1 cellular context compared by ENCODE assay signal in the genomic region with DNA sequence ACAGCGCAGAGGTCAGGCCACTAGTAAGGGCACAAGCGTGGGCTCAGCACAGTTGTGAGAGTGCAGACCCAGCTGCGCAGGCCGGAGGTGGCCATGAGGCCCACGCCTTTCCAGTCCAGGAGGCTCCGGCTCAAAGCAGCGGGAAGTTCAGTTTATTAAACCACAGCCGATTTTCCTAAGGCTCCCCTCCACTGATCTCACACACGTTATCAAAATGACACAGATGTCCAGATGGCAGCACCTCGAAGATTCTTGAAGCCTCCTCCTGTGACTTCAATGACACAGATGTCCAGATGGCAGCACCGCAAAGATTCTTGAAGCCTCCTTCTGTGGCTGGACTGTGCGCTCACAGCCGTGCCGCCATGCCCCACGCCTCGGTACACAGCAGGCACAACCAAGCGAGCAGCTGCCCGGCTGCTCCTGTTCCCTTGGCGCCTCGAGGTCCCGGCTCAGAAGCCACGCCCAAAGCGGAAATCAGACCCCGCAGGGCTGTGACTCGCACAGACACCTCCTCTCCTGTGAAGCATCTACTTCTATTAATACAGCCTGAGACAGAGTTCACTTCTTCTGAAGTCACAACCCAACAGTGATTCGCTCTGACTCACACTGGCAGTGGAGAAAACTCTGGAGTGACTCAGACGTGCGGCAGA.
TF ChIP-seq lines count a peak whose summit lies in the region.

No MANE protein-coding gene starts in this region.

TF ChIP-seq in K562, 482 proteins besides CTCF, POLR2A, EP300 and RAD21 (continued from another document):
- TF ChIP-seq, protein P1, sequence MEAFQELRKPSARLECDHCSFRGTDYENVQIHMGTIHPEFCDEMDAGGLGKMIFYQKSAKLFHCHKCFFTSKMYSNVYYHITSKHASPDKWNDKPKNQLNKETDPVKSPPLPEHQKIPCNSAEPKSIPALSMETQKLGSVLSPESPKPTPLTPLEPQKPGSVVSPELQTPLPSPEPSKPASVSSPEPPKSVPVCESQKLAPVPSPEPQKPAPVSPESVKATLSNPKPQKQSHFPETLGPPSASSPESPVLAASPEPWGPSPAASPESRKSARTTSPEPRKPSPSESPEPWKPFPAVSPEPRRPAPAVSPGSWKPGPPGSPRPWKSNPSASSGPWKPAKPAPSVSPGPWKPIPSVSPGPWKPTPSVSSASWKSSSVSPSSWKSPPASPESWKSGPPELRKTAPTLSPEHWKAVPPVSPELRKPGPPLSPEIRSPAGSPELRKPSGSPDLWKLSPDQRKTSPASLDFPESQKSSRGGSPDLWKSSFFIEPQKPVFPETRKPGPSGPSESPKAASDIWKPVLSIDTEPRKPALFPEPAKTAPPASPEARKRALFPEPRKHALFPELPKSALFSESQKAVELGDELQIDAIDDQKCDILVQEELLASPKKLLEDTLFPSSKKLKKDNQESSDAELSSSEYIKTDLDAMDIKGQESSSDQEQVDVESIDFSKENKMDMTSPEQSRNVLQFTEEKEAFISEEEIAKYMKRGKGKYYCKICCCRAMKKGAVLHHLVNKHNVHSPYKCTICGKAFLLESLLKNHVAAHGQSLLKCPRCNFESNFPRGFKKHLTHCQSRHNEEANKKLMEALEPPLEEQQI (IDR thresholded peaks at IDR 0.05) = no peak
- TF ChIP-seq EP400 (IDR thresholded peaks at IDR 0.05) = peak; percentile 73
- TF ChIP-seq, protein P2, sequence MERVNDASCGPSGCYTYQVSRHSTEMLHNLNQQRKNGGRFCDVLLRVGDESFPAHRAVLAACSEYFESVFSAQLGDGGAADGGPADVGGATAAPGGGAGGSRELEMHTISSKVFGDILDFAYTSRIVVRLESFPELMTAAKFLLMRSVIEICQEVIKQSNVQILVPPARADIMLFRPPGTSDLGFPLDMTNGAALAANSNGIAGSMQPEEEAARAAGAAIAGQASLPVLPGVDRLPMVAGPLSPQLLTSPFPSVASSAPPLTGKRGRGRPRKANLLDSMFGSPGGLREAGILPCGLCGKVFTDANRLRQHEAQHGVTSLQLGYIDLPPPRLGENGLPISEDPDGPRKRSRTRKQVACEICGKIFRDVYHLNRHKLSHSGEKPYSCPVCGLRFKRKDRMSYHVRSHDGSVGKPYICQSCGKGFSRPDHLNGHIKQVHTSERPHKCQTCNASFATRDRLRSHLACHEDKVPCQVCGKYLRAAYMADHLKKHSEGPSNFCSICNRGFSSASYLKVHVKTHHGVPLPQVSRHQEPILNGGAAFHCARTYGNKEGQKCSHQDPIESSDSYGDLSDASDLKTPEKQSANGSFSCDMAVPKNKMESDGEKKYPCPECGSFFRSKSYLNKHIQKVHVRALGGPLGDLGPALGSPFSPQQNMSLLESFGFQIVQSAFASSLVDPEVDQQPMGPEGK (CRISPR knock-in tag; IDR thresholded peaks at IDR 0.05; ENCODE audit: borderline replicate concordance) = no peak
- TF ChIP-seq, protein P3, sequence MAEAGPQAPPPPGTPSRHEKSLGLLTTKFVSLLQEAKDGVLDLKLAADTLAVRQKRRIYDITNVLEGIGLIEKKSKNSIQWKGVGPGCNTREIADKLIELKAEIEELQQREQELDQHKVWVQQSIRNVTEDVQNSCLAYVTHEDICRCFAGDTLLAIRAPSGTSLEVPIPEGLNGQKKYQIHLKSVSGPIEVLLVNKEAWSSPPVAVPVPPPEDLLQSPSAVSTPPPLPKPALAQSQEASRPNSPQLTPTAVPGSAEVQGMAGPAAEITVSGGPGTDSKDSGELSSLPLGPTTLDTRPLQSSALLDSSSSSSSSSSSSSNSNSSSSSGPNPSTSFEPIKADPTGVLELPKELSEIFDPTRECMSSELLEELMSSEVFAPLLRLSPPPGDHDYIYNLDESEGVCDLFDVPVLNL (CRISPR knock-in tag; IDR thresholded peaks at IDR 0.05; ENCODE audit: low read depth) = no peak
- no peak for TF ChIP-seq STAT5B (CRISPR knock-in tag; IDR thresholded peaks at IDR 0.05)
- TF ChIP-seq LCOR (CRISPR knock-in tag; IDR thresholded peaks at IDR 0.05) = no peak
- no peak for TF ChIP-seq ZNF707 (CRISPR knock-in tag; conservative IDR thresholded peaks at IDR 0.05)
- no peak for TF ChIP-seq ZFP1 (CRISPR knock-in tag; IDR thresholded peaks at IDR 0.05)
- TF ChIP-seq HLTF (IDR thresholded peaks at IDR 0.05) = no peak
- TF ChIP-seq, protein P4, sequence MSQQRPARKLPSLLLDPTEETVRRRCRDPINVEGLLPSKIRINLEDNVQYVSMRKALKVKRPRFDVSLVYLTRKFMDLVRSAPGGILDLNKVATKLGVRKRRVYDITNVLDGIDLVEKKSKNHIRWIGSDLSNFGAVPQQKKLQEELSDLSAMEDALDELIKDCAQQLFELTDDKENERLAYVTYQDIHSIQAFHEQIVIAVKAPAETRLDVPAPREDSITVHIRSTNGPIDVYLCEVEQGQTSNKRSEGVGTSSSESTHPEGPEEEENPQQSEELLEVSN (IDR thresholded peaks at IDR 0.05; ENCODE audit: borderline replicate concordance in 1 of 2, extremely low read depth in 1 of 2, insufficient read depth in 1 of 2, insufficient read length in 1 of 2, low read depth in 1 of 2, low read length in 1 of 2, poor library complexity in 1 of 2, severe bottlenecking in 1 of 2) = peak; percentile 43 to 68
- TF ChIP-seq HDAC6 (IDR thresholded peaks at IDR 0.05; ENCODE audit: low read depth, low read length) = no peak
- TF ChIP-seq GABPB1 (CRISPR knock-in tag; IDR thresholded peaks at IDR 0.05) = peak; percentile 53; the same call in 1 of the 2 replicates
- TF ChIP-seq, protein P5, sequence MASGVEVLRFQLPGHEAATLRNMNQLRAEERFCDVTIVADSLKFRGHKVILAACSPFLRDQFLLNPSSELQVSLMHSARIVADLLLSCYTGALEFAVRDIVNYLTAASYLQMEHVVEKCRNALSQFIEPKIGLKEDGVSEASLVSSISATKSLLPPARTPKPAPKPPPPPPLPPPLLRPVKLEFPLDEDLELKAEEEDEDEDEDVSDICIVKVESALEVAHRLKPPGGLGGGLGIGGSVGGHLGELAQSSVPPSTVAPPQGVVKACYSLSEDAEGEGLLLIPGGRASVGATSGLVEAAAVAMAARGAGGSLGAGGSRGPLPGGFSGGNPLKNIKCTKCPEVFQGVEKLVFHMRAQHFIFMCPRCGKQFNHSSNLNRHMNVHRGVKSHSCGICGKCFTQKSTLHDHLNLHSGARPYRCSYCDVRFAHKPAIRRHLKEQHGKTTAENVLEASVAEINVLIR (CRISPR knock-in tag; IDR thresholded peaks at IDR 0.05) = no peak
- TF ChIP-seq NR2C2 (CRISPR knock-in tag; IDR thresholded peaks at IDR 0.05) = no peak
- peak; percentile 58 for TF ChIP-seq NR2C2 (tag; IDR thresholded peaks at IDR 0.05)
- TF ChIP-seq BHLHE40 (IDR thresholded peaks at IDR 0.05; ENCODE audit: low read length) = peak; percentile 52; the same call in 1 of the 2 replicates
- TF ChIP-seq FOXA3 (CRISPR knock-in tag; conservative IDR thresholded peaks at IDR 0.05 in 1 of 2, IDR thresholded peaks at IDR 0.05 in 1 of 2) = peak in 1 of 2 experiments; percentile 73; a peak in 1 of 4 replicates
- no peak for TF ChIP-seq TOE1 (IDR thresholded peaks at IDR 0.05; ENCODE audit: borderline replicate concordance)
- no peak for TF ChIP-seq TOE1 (CRISPR knock-in tag; IDR thresholded peaks at IDR 0.05; ENCODE audit: borderline replicate concordance, low read depth)
- no peak for TF ChIP-seq ASH1L (IDR thresholded peaks at IDR 0.05; ENCODE audit: borderline replicate concordance, low read depth, partially characterized antibody)
- TF ChIP-seq POLR2AphosphoS5 (IDR thresholded peaks at IDR 0.05; ENCODE audit: control insufficient read depth, insufficient read depth, low read depth, low read length) = peak; percentile 88
- no peak for TF ChIP-seq SREBF1 (IDR thresholded peaks at IDR 0.05; ENCODE audit: borderline replicate concordance, low read depth, low read length)
TF ChIP-seq in K562: peak in this region for 126.
